Comparison of ENCODE assay signal across 34 cellular contexts in genomic region chr15:79938143-79938542, GRCh38. TPM values are rescaled to one million over a fixed set of nuclear protein-coding genes. Genes with fewer than 3 reads are reported as not detected.
DNase-seq lines count a peak whose midpoint lies in the region; ATAC-seq, FAIRE-seq and TF ChIP-seq lines count a peak whose summit lies in the region.
"Had no signal": no experiment of that assay in that cellular context is flagged by ENCODE, and none has a peak within 500 bp of the region (broad histone marks: within the 10 kb centered on the region; RNA-seq: fewer than 3 reads in every experiment).

No MANE protein-coding gene starts in this region.

- H2AFZ ChIP-seq in HepG2 (ENCODE audit: low read length): no peak overlapping the region
- H2AFZ ChIP-seq in K562 (ENCODE audit: low read depth, low read length): no peak overlapping the region

- H3K4me3 ChIP-seq in HepG2 (replicated peaks in 1 of 3; ENCODE audit: insufficient read depth in 1 of 3, low read depth in 2 of 3, low read length in 3 of 3) (no peak overlapping the region), right lobe of liver (no peak overlapping the region), K562 (no peak overlapping the region)
- H3K4me3 ChIP-seq: A549; BLaER1; BLaER1 treated with 17β-estradiol and CSF1 and Interleukin-3, amounts not matched to agents 10 nM and 100 nM had no signal

- 10% methylated on average over 1 of the region's 1 CpG for WGBS in HepG2 (ENCODE audit: low lambda C conversion rate)
- 71% methylated on average over 1 of the region's 1 CpG for WGBS in right lobe of liver (ENCODE audit: insufficient coverage, low coverage, low lambda C conversion rate, missing lambda C conversion rate)
- 0% methylated on average over 1 of the region's 1 CpG for WGBS in K562 (ENCODE audit: insufficient coverage, low coverage, missing lambda C conversion rate)

- H3K79me2 ChIP-seq in HepG2 (ENCODE audit: insufficient read depth, low read length) (no peaks in the 10 kb centered on the region), K562 (ENCODE audit: control insufficient read depth, insufficient read depth, low read length) (no peaks in the 10 kb centered on the region)

- CTCF ChIA-PET in HepG2 (lab: Yijun Ruan, JAX; ENCODE audit: low intra/inter-chr PET ratio, low total read pairs) (no interaction called here), K562 (lab: Yijun Ruan, JAX; ENCODE audit: low intra/inter-chr PET ratio) (no interaction called here)

- intact Hi-C loops in HepG2 (cut with micrococcal nuclease; ENCODE audit: unreplicated experiment) (no loop called here), right lobe of liver (cut with DNase I) (no loop called here), K562 (cut with micrococcal nuclease) (no loop called here)

- in situ Hi-C loops in HepG2 (cut with HindIII; ENCODE audit: extremely low pct_ligation_motif_present, low pct_unique_long_range_greater_than_20kb): no loop called here
- in situ Hi-C loops in K562 (cut with MboI): no loop called here

- BruUV-seq in HepG2 (replicated peaks; lab: Mats Ljungman, UMichigan): no TSS peak
- BruUV-seq in K562 (replicated peaks; lab: Mats Ljungman, UMichigan): no TSS peak

- no peaks in the 10 kb centered on the region for H3K9me1 ChIP-seq in K562 (ENCODE audit: control insufficient read depth, insufficient read depth, low read length)

- H3K4me2 ChIP-seq in HepG2 (ENCODE audit: low read depth, low read length) (no peak overlapping the region), K562 (ENCODE audit: insufficient read depth, low read length) (no peak overlapping the region)
- H3K4me2 ChIP-seq: A549; BLaER1; BLaER1 treated with 17β-estradiol and CSF1 and Interleukin-3, amounts not matched to agents 10 nM and 100 nM had no signal

- ATAC-seq in HepG2 (no peak), right lobe of liver (no peak), K562 (no peak), HG03378 (IDR thresholded peaks at IDR 0.05; ENCODE audit: unreplicated experiment) (no peak)
- ATAC-seq: A549; CD8-positive, alpha-beta T cell had no signal

- TF ChIP-seq CTCF in HepG2 (CRISPR knock-in tag; IDR thresholded peaks at IDR 0.05): no peak
- no peak for TF ChIP-seq CTCF in right lobe of liver (IDR thresholded peaks at IDR 0.05)
- no peak for TF ChIP-seq CTCF in K562 (IDR thresholded peaks at IDR 0.05 in 2 of 3, conservative IDR thresholded peaks at IDR 0.05 in 1 of 3; ENCODE audit: insufficient read depth in 2 of 3, low read depth in 1 of 3, low read length in 3 of 3)

- TF ChIP-seq EP300 in HepG2 (IDR thresholded peaks at IDR 0.05; ENCODE audit: low read depth in 2 of 2, low read length in 2 of 2) (no peak), HepG2 (CRISPR knock-in tag; IDR thresholded peaks at IDR 0.05; ENCODE audit: borderline replicate concordance) (no peak), K562 (IDR thresholded peaks at IDR 0.05; ENCODE audit: low read length) (no peak)

- H3K9ac ChIP-seq in HepG2 (ENCODE audit: insufficient read depth, low read depth, low read length): no peak overlapping the region
- no peak overlapping the region for H3K9ac ChIP-seq in K562 (ENCODE audit: insufficient read depth in 1 of 2, low read depth in 2 of 2, low read length in 2 of 2)
- H3K9ac ChIP-seq: BLaER1; BLaER1 treated with 17β-estradiol and CSF1 and Interleukin-3, amounts not matched to agents 10 nM and 100 nM had no signal

- TF ChIP-seq RAD21 in HepG2 (CRISPR knock-in tag; IDR thresholded peaks at IDR 0.05) (no peak), K562 (CRISPR knock-in tag; conservative IDR thresholded peaks at IDR 0.05 in 1 of 2, IDR thresholded peaks at IDR 0.05 in 1 of 2) (no peak)

- TF ChIP-seq POLR2A in HepG2 (IDR thresholded peaks at IDR 0.05; ENCODE audit: insufficient read depth in 1 of 2, low read depth in 2 of 2, low read length in 2 of 2) (no peak), right lobe of liver (IDR thresholded peaks at IDR 0.05) (no peak), K562 (conservative IDR thresholded peaks at IDR 0.05) (no peak)

- FAIRE-seq in HepG2 (lab: Jason Lieb, UNC): no peak
- FAIRE-seq in K562 (lab: Jason Lieb, UNC): no peak
- FAIRE-seq: A204.1, D721Med had no signal

- H3K9me3 ChIP-seq in HepG2 (ENCODE audit: low read length) (no peaks in the 10 kb centered on the region), right lobe of liver (no peaks in the 10 kb centered on the region), K562 (replicated peaks; ENCODE audit: control insufficient read depth, insufficient read depth, low read depth, low read length) (no peaks in the 10 kb centered on the region)
- H3K9me3 ChIP-seq: A549, BE2C, BLaER1, Caco-2 had no signal

- H4K20me1 ChIP-seq in HepG2 (ENCODE audit: insufficient read depth, low read length): no peaks in the 10 kb centered on the region
- H4K20me1 ChIP-seq in K562 (replicated peaks; ENCODE audit: control insufficient read depth, insufficient read depth, low read length): no peaks in the 10 kb centered on the region
- H4K20me1 ChIP-seq: BLaER1; BLaER1 treated with 17β-estradiol and CSF1 and Interleukin-3, amounts not matched to agents 10 nM and 100 nM had no signal

- H3K36me3 ChIP-seq in HepG2 (replicated peaks in 1 of 2; ENCODE audit: control insufficient read depth in 1 of 2, insufficient read depth in 2 of 2, low read length in 2 of 2): no peaks in the 10 kb centered on the region
- H3K36me3 ChIP-seq in right lobe of liver: no peaks in the 10 kb centered on the region
- no peaks in the 10 kb centered on the region for H3K36me3 ChIP-seq in K562 (ENCODE audit: control insufficient read depth, insufficient read depth, low read length)
- H3K36me3 ChIP-seq: BE2C; BLaER1; BLaER1 treated with 17β-estradiol and CSF1 and Interleukin-3, amounts not matched to agents 10 nM and 100 nM had no signal

- H3K4me1 ChIP-seq in HepG2 (ENCODE audit: insufficient read depth, low read length) (peaks cover 27% of the 10 kb centered on the region), right lobe of liver (no peaks in the 10 kb centered on the region), K562 (replicated peaks in 1 of 2; ENCODE audit: control insufficient read depth in 2 of 2, insufficient read depth in 2 of 2, low read length in 2 of 2) (peaks cover 0 to 8% of the 10 kb centered on the region in 2 experiments; a peak in 3 of 5 replicates)
- H3K4me1 ChIP-seq: BE2C, BLaER1, Caco-2 had no signal

- DNase-seq in HepG2 (ENCODE audit: low spot score): no peak
- DNase-seq in right lobe of liver: no peak
- no peak for DNase-seq in K562 (ENCODE audit: extremely low read depth in 1 of 4, low spot score in 3 of 4)
- DNase-seq: 8988T; ACHN; AML-193; BE2C; C1 segment of cervical spinal cord; Caco-2; Calu3; CD4-positive, alpha-beta memory T cell; CD4-positive, alpha-beta T cell; CD4-positive, CD25-positive, alpha-beta regulatory T cell; CD8-positive, alpha-beta memory T cell; CD8-positive, alpha-beta T cell; COR-L47; DMS 273 treated with DMSO at 0.1 percent for 48 hours; DMS153; DMS53; DMS79; DMS79 treated with DMSO at 0.1 percent for 48 hours; DND-41; EL had no signal

- no peak overlapping the region for H3K27ac ChIP-seq in HepG2 (ENCODE audit: extremely low read length, insufficient read depth, low read length)
- H3K27ac ChIP-seq in right lobe of liver: no peak overlapping the region
- no peak overlapping the region for H3K27ac ChIP-seq in K562 (ENCODE audit: extremely low read depth, low read depth, low read length)
- H3K27ac ChIP-seq: 22Rv1; A549; BLaER1; BLaER1 treated with 17β-estradiol and CSF1 and Interleukin-3, amounts not matched to agents 10 nM and 100 nM; C4-2B had no signal

- POLR2A ChIA-PET in HepG2 (lab: Yijun Ruan, JAX) (no interaction called here), K562 (lab: Yijun Ruan, JAX) (no interaction called here)

- H3K27me3 ChIP-seq in HepG2 (ENCODE audit: control insufficient read depth in 1 of 2, insufficient read depth in 2 of 2, low read length in 2 of 2): peaks cover 0 to 5% of the 10 kb centered on the region in 2 experiments; a peak in 1 of 5 replicates
- H3K27me3 ChIP-seq in right lobe of liver: no peaks in the 10 kb centered on the region
- H3K27me3 ChIP-seq in K562 (ENCODE audit: control insufficient read depth in 2 of 2, insufficient read depth in 2 of 2, low read length in 2 of 2): no peaks in the 10 kb centered on the region; a peak in 1 of 5 replicates
- H3K27me3 ChIP-seq: BE2C, BLaER1 had no signal

RNA-seq across cellular contexts. Expression of gene BCL2A1, which starts 32.9 kb away (rescaled TPM):
- total RNA-seq in HepG2 (2016; rRNA removed; fragmentation: Illumina TruSeq; extraction: Trizol) (0.31 and 0.97 TPM in 2 replicates), right lobe of liver (1 to 10 TPM in 4 of 6 experiments, under 1 TPM in 2; 0.26 to 6.9 (median 1.8) TPM), K562 (2014; rRNA removed) (0.27 TPM in 1 of 2 replicates, not detected in the other), K562 (2014; rRNA removed; fragmentation: Illumina TruSeq; extraction: Trizol) (not detected in 2 replicates), K562 (2015; rRNA removed; fragmentation: Illumina TruSeq; extraction: Trizol) (0.26 and 1.2 TPM in 2 replicates), K562 (2021) (0.54 TPM in 1 of 2 replicates, not detected in the other)
- 0.30 and 0.44 TPM in 2 replicates for total RNA-seq in HepG2 (2016; cell fraction: cytosol; rRNA removed; fragmentation: Illumina TruSeq; extraction: Trizol; ENCODE audit: low read depth)
- total RNA-seq in HepG2 (2016; cell fraction: insoluble cytoplasmic fraction; rRNA removed; fragmentation: Illumina TruSeq; extraction: Trizol): 0.24 and 0.89 TPM in 2 replicates
- 0.31 TPM in 1 of 2 replicates, not detected in the other for total RNA-seq in HepG2 (2016; cell fraction: membrane; rRNA removed; fragmentation: Illumina TruSeq; extraction: Trizol)
- 0.53 TPM in 1 of 2 replicates, not detected in the other for total RNA-seq in HepG2 (2016; cell fraction: nucleus; rRNA removed; fragmentation: Illumina TruSeq; extraction: Trizol)
- polyA plus RNA-seq in HepG2 (2011; rRNA removed) (0.08 and 0.21 TPM in 2 replicates), K562 (2011; rRNA removed) (0.09 TPM in 1 of 2 replicates, not detected in the other), K562 (2014; fragmentation: Illumina TruSeq; extraction: Trizol) (0.26 TPM in 1 of 2 replicates, not detected in the other), K562 (2014; fragmentation: Nextera tagmentation; extraction: Ambion mirVana) (under 1 TPM; 0.15 to 0.25 TPM), K562 (2014; rRNA removed) (0.11 and 0.66 TPM in 2 replicates)
- polyA plus RNA-seq in HepG2 (2011; cell fraction: cytosol; rRNA removed): 0.25 and 0.49 TPM in 2 replicates
- polyA plus RNA-seq in HepG2 (2011; cell fraction: nucleus; rRNA removed): not detected in 2 replicates
- not detected in 2 replicates for polyA plus RNA-seq in HepG2 (2012)
- 0.27 and 0.36 TPM in 2 replicates for polyA plus RNA-seq in HepG2 (2016; cell fraction: cytosol; fragmentation: Illumina TruSeq; extraction: Trizol; ENCODE audit: low read depth)
- 0.25 and 0.56 TPM in 2 replicates for polyA plus RNA-seq in HepG2 (2016; cell fraction: insoluble cytoplasmic fraction; fragmentation: Illumina TruSeq; extraction: Trizol; ENCODE audit: low read depth)
- 0.29 and 0.38 TPM in 2 replicates for polyA plus RNA-seq in HepG2 (2016; cell fraction: membrane; fragmentation: Illumina TruSeq; extraction: Trizol; ENCODE audit: low read depth)
- polyA plus RNA-seq in HepG2 (2016; cell fraction: nucleus; fragmentation: Illumina TruSeq; extraction: Trizol; ENCODE audit: insufficient read depth, low read depth): not detected in 2 replicates
- polyA minus RNA-seq in HepG2 (2011; rRNA and poly(A)+ RNA removed; ENCODE audit: low replicate concordance): 0.30 TPM in 1 of 2 replicates, not detected in the other
- not detected in 2 replicates for polyA minus RNA-seq in HepG2 (2011; cell fraction: cytosol; rRNA and poly(A)+ RNA removed)
- not detected in 2 replicates for polyA minus RNA-seq in HepG2 (2011; cell fraction: nucleus; rRNA and poly(A)+ RNA removed)
- total RNA-seq in K562 (2011; cell fraction: chromatin; rRNA removed; ENCODE audit: low replicate concordance): not detected in 2 replicates
- not detected in 2 replicates for total RNA-seq in K562 (2011; cell fraction: nucleolus; rRNA removed)
- not detected in 2 replicates for total RNA-seq in K562 (2011; cell fraction: nucleoplasm; rRNA removed)
- polyA plus RNA-seq in K562 (2011; cell fraction: cytosol; rRNA removed): not detected in 2 replicates
- polyA plus RNA-seq in K562 (2011; cell fraction: nucleus; rRNA removed): not detected in 2 replicates
- polyA plus RNA-seq in K562 (2012): 0.44 and 0.87 TPM in 2 replicates
- not detected in 2 replicates for polyA minus RNA-seq in K562 (2011; rRNA and poly(A)+ RNA removed)
- not detected in 2 replicates for polyA minus RNA-seq in K562 (2011; cell fraction: cytosol; rRNA and poly(A)+ RNA removed)
- not detected in 2 replicates for polyA minus RNA-seq in K562 (2011; cell fraction: nucleus; rRNA and poly(A)+ RNA removed)
- total RNA-seq: A172, A673, Caco-2, Calu3 had no signal
- polyA plus RNA-seq: BJ had no signal

RNA-seq across cellular contexts. Expression of gene MTHFS, which starts 41.3 kb away (rescaled TPM):
- total RNA-seq in HepG2 (2016; rRNA removed; fragmentation: Illumina TruSeq; extraction: Trizol) (37.0 and 52.4 TPM in 2 replicates), right lobe of liver (100 to 1,000 TPM in 5 of 6 experiments, 10 to 100 TPM in 1; 82.7 to 186 (median 158) TPM), K562 (2014; rRNA removed) (31.2 and 32.9 TPM in 2 replicates), K562 (2014; rRNA removed; fragmentation: Illumina TruSeq; extraction: Trizol) (36.8 and 43.6 TPM in 2 replicates), K562 (2015; rRNA removed; fragmentation: Illumina TruSeq; extraction: Trizol) (42.9 and 44.1 TPM in 2 replicates), K562 (2021) (41.7 and 45.1 TPM in 2 replicates)
- 27.5 and 32.2 TPM in 2 replicates for total RNA-seq in HepG2 (2016; cell fraction: cytosol; rRNA removed; fragmentation: Illumina TruSeq; extraction: Trizol; ENCODE audit: low read depth)
- 35.9 and 52.4 TPM in 2 replicates for total RNA-seq in HepG2 (2016; cell fraction: insoluble cytoplasmic fraction; rRNA removed; fragmentation: Illumina TruSeq; extraction: Trizol)
- total RNA-seq in HepG2 (2016; cell fraction: membrane; rRNA removed; fragmentation: Illumina TruSeq; extraction: Trizol): 35.1 and 35.8 TPM in 2 replicates
- total RNA-seq in HepG2 (2016; cell fraction: nucleus; rRNA removed; fragmentation: Illumina TruSeq; extraction: Trizol): 20.8 and 21.2 TPM in 2 replicates
- polyA plus RNA-seq in HepG2 (2011; rRNA removed) (48.7 and 49.7 TPM in 2 replicates), K562 (2011; rRNA removed) (56.7 and 72.8 TPM in 2 replicates), K562 (2014; fragmentation: Illumina TruSeq; extraction: Trizol) (39.6 and 52.6 TPM in 2 replicates), K562 (2014; fragmentation: Nextera tagmentation; extraction: Ambion mirVana) (10 to 100 TPM; 17.8 to 23.6 TPM), K562 (2014; rRNA removed) (79.3 and 86.3 TPM in 2 replicates)
- 51.7 and 69.8 TPM in 2 replicates for polyA plus RNA-seq in HepG2 (2011; cell fraction: cytosol; rRNA removed)
- polyA plus RNA-seq in HepG2 (2011; cell fraction: nucleus; rRNA removed): 17.3 and 18.6 TPM in 2 replicates
- 54.3 and 54.5 TPM in 2 replicates for polyA plus RNA-seq in HepG2 (2012)
- polyA plus RNA-seq in HepG2 (2016; cell fraction: cytosol; fragmentation: Illumina TruSeq; extraction: Trizol; ENCODE audit: low read depth): 37.9 and 57.9 TPM in 2 replicates
- 97.4 and 99.9 TPM in 2 replicates for polyA plus RNA-seq in HepG2 (2016; cell fraction: insoluble cytoplasmic fraction; fragmentation: Illumina TruSeq; extraction: Trizol; ENCODE audit: low read depth)
- polyA plus RNA-seq in HepG2 (2016; cell fraction: membrane; fragmentation: Illumina TruSeq; extraction: Trizol; ENCODE audit: low read depth): 50.6 and 54.6 TPM in 2 replicates
- 42.9 and 44.8 TPM in 2 replicates for polyA plus RNA-seq in HepG2 (2016; cell fraction: nucleus; fragmentation: Illumina TruSeq; extraction: Trizol; ENCODE audit: insufficient read depth, low read depth)
- polyA minus RNA-seq in HepG2 (2011; rRNA and poly(A)+ RNA removed; ENCODE audit: low replicate concordance): 7.5 and 10.8 TPM in 2 replicates
- 17.3 and 20.8 TPM in 2 replicates for polyA minus RNA-seq in HepG2 (2011; cell fraction: cytosol; rRNA and poly(A)+ RNA removed)
- 30.0 and 33.6 TPM in 2 replicates for polyA minus RNA-seq in HepG2 (2011; cell fraction: nucleus; rRNA and poly(A)+ RNA removed)
- 20.4 and 22.1 TPM in 2 replicates for total RNA-seq in K562 (2011; cell fraction: chromatin; rRNA removed; ENCODE audit: low replicate concordance)
- 16.0 and 20.5 TPM in 2 replicates for total RNA-seq in K562 (2011; cell fraction: nucleolus; rRNA removed)
- total RNA-seq in K562 (2011; cell fraction: nucleoplasm; rRNA removed): 15.7 and 21.0 TPM in 2 replicates
- 40.7 and 46.8 TPM in 2 replicates for polyA plus RNA-seq in K562 (2011; cell fraction: cytosol; rRNA removed)
- 11.4 and 17.9 TPM in 2 replicates for polyA plus RNA-seq in K562 (2011; cell fraction: nucleus; rRNA removed)
- polyA plus RNA-seq in K562 (2012): 57.3 and 76.8 TPM in 2 replicates
- 23.4 and 27.9 TPM in 2 replicates for polyA minus RNA-seq in K562 (2011; rRNA and poly(A)+ RNA removed)
- polyA minus RNA-seq in K562 (2011; cell fraction: cytosol; rRNA and poly(A)+ RNA removed): 14.5 and 21.0 TPM in 2 replicates
- 12.8 and 16.1 TPM in 2 replicates for polyA minus RNA-seq in K562 (2011; cell fraction: nucleus; rRNA and poly(A)+ RNA removed)

Comparison
In these comparisons a context has a peak if more than half of its experiments do, and no peak if none do; other contexts are left out.
1. Of the 241 proteins assayed by ChIP-seq in both HepG2 and K562: peak only in HepG2: none; only in K562: NFIC; in both: none; in neither: 239; mixed calls (peak in some experiments, not most) for 1.